In genomic region chr20:32929162-32929561, GRCh38 we compare ENCODE assay signal across 36 cellular contexts.
"Had no signal": no experiment of that assay in that cellular context is flagged by ENCODE, and none has a peak within 500 bp of the region (broad histone marks: within the 10 kb centered on the region; RNA-seq: fewer than 3 reads in every experiment).

No MANE protein-coding gene starts in this region.

- H3K27me3 ChIP-seq: MG63 had no signal

- H3K9me3 ChIP-seq: MG63 had no signal

- H3K4me3 ChIP-seq: MG63 had no signal

- H3K36me3 ChIP-seq: MG63 had no signal

- DNase-seq: Karpas-422, Kasumi-1, MG63, MM.1S, MV-4-11, NCI-H1048, NCI-H1092, NCI-H1092 treated with DMSO at 0.1 percent for 48 hours, NCI-H1105, NCI-H1105 treated with DMSO at 0.1 percent for 48 hours, NCI-H1417, NCI-H1417 treated with DMSO at 0.1 percent for 48 hours, NCI-H1436, NCI-H1436 treated with DMSO at 0.1 percent for 48 hours, NCI-H146, NCI-H1694, NCI-H1694 treated with DMSO at 0.1 percent for 48 hours, NCI-H187, NCI-H187 treated with DMSO at 0.1 percent for 48 hours, NCI-H1930, NCI-H2029, NCI-H2029 treated with DMSO at 0.1 percent for 48 hours, NCI-H2081, NCI-H2081 treated with DMSO at 0.1 percent for 48 hours, NCI-H2107, NCI-H2171, NCI-H2171 treated with DMSO at 0.1 percent for 48 hours, NCI-H2227 treated with DMSO at 0.1 percent for 48 hours, NCI-H226, NCI-H345, NCI-H446, NCI-H446 treated with DMSO at 0.1 percent for 48 hours, NCI-H510A, NCI-H510A treated with DMSO at 0.1 percent for 48 hours, NCI-H524, NCI-H524 treated with DMSO at 0.1 percent for 48 hours had no signal
